8 cellular contexts compared by ENCODE assay signal in the genomic region with DNA sequence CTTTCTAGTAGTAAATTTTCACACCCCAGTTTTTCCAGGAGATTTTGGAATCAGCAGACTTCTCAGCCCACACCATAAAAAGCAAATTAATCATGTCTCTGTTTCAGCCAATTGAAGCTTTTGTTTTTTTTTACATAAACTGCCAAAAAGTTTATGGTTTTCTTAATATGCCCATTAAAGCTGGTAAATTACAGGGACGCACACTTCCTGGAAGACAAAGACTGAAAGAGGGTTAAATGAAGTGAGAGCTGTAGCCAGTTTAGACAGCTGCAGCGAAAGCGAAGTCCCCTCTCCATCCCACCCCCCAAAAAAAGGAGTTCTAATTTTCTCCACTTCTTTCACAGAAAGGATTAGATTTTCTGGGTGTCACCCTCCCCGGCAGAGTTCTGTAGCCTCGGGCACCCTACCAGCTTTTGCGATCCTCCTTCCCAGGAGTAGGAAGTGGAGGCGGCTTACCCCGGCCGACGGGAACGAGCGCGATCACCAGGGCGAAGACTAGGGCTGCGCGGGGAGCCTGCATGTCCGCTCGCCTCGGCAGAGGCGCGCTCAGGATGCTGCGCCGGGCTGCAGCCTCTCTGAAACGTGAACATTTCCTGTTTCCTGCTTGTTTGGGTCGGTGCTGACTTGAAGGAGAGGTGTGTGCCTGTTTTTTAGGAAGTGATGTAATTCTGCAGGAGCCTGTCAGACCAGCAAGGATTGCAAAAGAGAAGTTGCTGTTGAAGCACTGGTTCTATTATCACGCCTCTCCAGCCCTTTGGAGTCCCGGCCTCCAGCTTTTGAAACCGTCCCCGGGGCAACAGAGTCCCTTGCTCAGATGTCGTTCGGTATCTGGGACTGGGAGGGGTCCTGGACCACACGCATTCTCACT. TPM values are rescaled to one million over a fixed set of nuclear protein-coding genes. Genes with fewer than 3 reads are reported as not detected.
A peak's percentile ranks its signal among the peaks of the same experiment; 100 is the strongest.
DNase-seq lines count a peak whose midpoint lies in the region; ATAC-seq and TF ChIP-seq lines count a peak whose summit lies in the region.

A gene with protein sequence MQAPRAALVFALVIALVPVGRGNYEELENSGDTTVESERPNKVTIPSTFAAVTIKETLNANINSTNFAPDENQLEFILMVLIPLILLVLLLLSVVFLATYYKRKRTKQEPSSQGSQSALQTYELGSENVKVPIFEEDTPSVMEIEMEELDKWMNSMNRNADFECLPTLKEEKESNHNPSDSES (minus strand): TSS at position 584 of the 868 bp plus-strand sequence. CDS start 64 bp downstream, at position 520.

- POLR2A ChIA-PET in activated CD8-positive, alpha-beta T cell treated with anti-CD3 and anti-CD28 coated beads for 36 hours (lab: Charles Lee): interaction anchor here (0.7 to 1.5 kb wide), 7 partner anchors 14 to 145 kb away, joined by 3 to 4 read pairs (median 3); a partner anchor contains a TSS

- ATAC-seq in HG02840 (IDR thresholded peaks at IDR 0.05; ENCODE audit: low FRiP score, unreplicated experiment): peak; percentile 48
- ATAC-seq in activated CD8-positive, alpha-beta T cell treated with anti-CD3 and anti-CD28 coated beads for 36 hours: peak; percentile 81
- ATAC-seq in effector memory CD8-positive, alpha-beta T cell (replicated peaks): peak; percentile 97

- peaks cover 1% of the 10 kb centered on the region for H3K36me3 ChIP-seq in mesodermal cell (ENCODE audit: control insufficient read depth, insufficient read depth, low read length)

- peak within 1 kb of the TSS; percentile 87 for H3K27ac Mint-ChIP-seq in activated CD8-positive, alpha-beta T cell treated with anti-CD3 and anti-CD28 coated beads for 36 hours
- peak within 1 kb of the TSS; percentile 96 for H3K27ac Mint-ChIP-seq in effector memory CD8-positive, alpha-beta T cell

- H3K4me3 Mint-ChIP-seq in activated CD8-positive, alpha-beta T cell treated with anti-CD3 and anti-CD28 coated beads for 36 hours: peak within 1 kb of the TSS; percentile 87
- peak within 1 kb of the TSS; percentile 90 to 93 for H3K4me3 Mint-ChIP-seq in effector memory CD8-positive, alpha-beta T cell

- CTCF ChIA-PET in activated CD8-positive, alpha-beta T cell treated with anti-CD3 and anti-CD28 coated beads for 36 hours (lab: Charles Lee): interaction anchor here (0.7 to 6.1 kb wide), 7 partner anchors 11 to 228 kb away, joined by 3 to 28 read pairs (median 4); a partner anchor contains a TSS

- 7 to 8% methylated on average over 16 to 23 of the region's 32 CpGs for WGBS in mesodermal cell (ENCODE audit: insufficient coverage in 2 of 2), 2 experiments

- intact Hi-C loops in activated CD8-positive, alpha-beta T cell treated with anti-CD3 and anti-CD28 coated beads for 36 hours (cut with micrococcal nuclease): no loop called here

- peak within 1 kb of the TSS; percentile 83 for H3K27ac ChIP-seq in mesodermal cell (ENCODE audit: low read depth, low read length, severe bottlenecking)

- H3K36me3 Mint-ChIP-seq in activated CD8-positive, alpha-beta T cell treated with anti-CD3 and anti-CD28 coated beads for 36 hours (ENCODE audit: low read depth): peaks cover 5% of the 10 kb centered on the region
- peaks cover 15% of the 10 kb centered on the region for H3K36me3 Mint-ChIP-seq in effector memory CD8-positive, alpha-beta T cell (ENCODE audit: insufficient read depth)

- TF ChIP-seq CTCF in activated CD8-positive, alpha-beta T cell treated with anti-CD3 and anti-CD28 coated beads for 36 hours (IDR thresholded peaks at IDR 0.05): no peak

- peaks cover 56% of the 10 kb centered on the region for H3K4me1 Mint-ChIP-seq in activated CD8-positive, alpha-beta T cell treated with anti-CD3 and anti-CD28 coated beads for 36 hours (ENCODE audit: low read depth)
- peaks cover 30 to 44% of the 10 kb centered on the region in 2 donors for H3K4me1 Mint-ChIP-seq in effector memory CD8-positive, alpha-beta T cell (ENCODE audit: low read depth in 2 of 2)

- H3K9me3 ChIP-seq in mesodermal cell (ENCODE audit: control insufficient read depth, low read length): no peaks in the 10 kb centered on the region

- H3K27me3 Mint-ChIP-seq in activated CD8-positive, alpha-beta T cell treated with anti-CD3 and anti-CD28 coated beads for 36 hours: no peaks in the 10 kb centered on the region
- H3K27me3 Mint-ChIP-seq in effector memory CD8-positive, alpha-beta T cell: no peaks in the 10 kb centered on the region

- H3K9me3 Mint-ChIP-seq in activated CD8-positive, alpha-beta T cell treated with anti-CD3 and anti-CD28 coated beads for 36 hours: no peaks in the 10 kb centered on the region
- H3K9me3 Mint-ChIP-seq in effector memory CD8-positive, alpha-beta T cell: no peaks in the 10 kb centered on the region

- peak; percentile 34 for DNase-seq in NCI-H146 (lab: John Stamatoyannopoulos, UW)
- DNase-seq in NCI-H146 treated with DMSO at 0.1 percent for 48 hours (lab: John Stamatoyannopoulos, UW; ENCODE audit: unreplicated experiment): no peak
- DNase-seq in NCI-H460 (ENCODE audit: extremely low read depth, low read depth): peak; percentile 33
- peak; percentile 75 for DNase-seq in activated CD8-positive, alpha-beta T cell treated with anti-CD3 and anti-CD28 coated beads for 36 hours
- DNase-seq in effector memory CD8-positive, alpha-beta T cell: peak; percentile 55 to 64 (median 63)
- DNase-seq in stimulated activated CD8-positive, alpha-beta memory T cell treated with anti-CD3 and anti-CD28 coated beads, Interleukin-15, amount 100 ng/mL, for 1 hour (ENCODE audit: low read depth): peak; percentile 32

- H3K4me3 ChIP-seq in mesodermal cell (ENCODE audit: extremely low read depth, insufficient read depth, low read length, poor library complexity, severe bottlenecking): peak within 1 kb of the TSS; percentile 42

- H3K4me1 ChIP-seq in mesodermal cell (ENCODE audit: control insufficient read depth, insufficient read depth, low read length, poor library complexity, severe bottlenecking): peaks cover 51% of the 10 kb centered on the region

RNA-seq across cellular contexts. Expression of the gene that starts here (rescaled TPM):
- total RNA-seq in NCI-H460 (2014; rRNA removed; shearing (Covaris generic)): 3.5 and 4.2 TPM in 2 replicates
- polyA plus RNA-seq in NCI-H460 (2014; cell fraction: nucleus; rRNA removed): 0.69 and 0.81 TPM in 2 replicates
- 10 to 100 TPM; 12.2 to 17.5 TPM for total RNA-seq in activated CD8-positive, alpha-beta T cell treated with anti-CD3 and anti-CD28 coated beads for 36 hours
- polyA plus RNA-seq in mesodermal cell (2013, experiment 1 of 2): 7.8 TPM
- 12.3 TPM for polyA plus RNA-seq in mesodermal cell (2013, experiment 2 of 2)
